In the genomic region with DNA sequence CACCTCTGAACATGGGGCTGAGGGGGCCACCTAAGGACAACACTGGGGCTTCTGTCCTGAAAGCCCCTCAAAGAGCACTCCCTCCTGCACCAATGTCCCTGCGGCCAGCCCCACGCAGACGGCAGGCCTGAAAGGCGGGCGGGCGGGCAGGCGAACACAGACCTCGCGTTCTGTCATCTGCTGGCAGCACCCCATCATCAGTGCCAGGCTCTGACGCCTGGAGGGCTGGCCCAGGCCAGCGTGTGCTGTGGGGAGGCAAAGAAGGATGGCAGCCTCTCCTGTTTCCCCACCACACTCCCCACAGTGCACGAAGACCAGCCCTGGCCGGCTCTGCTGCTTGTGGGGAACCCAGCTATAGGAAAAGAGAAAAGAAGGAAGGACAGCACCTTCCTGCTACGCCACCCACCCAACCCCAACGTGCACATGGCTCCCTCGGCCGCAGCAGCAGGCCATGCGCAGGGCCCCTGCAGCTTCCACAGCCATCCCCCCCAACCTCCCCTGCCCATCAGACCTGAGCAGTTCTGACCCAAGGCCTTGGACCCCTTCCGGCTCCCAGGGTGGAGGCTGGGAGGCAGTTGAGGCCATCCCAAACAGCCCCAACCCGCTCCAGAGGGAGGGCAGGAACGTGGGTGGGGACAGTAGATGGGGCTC, we compare ENCODE assay signal across 15 cellular contexts. TPM values are rescaled to one million over a fixed set of nuclear protein-coding genes. Genes with fewer than 3 reads are reported as not detected.
DNase-seq lines count a peak whose midpoint lies in the region; ATAC-seq lines count a peak whose summit lies in the region.
"Had no signal": no experiment of that assay in that cellular context is flagged by ENCODE, and none has a peak within 500 bp of the region (broad histone marks: within the 10 kb centered on the region; RNA-seq: fewer than 3 reads in every experiment).

No MANE protein-coding gene starts in this region.

- H3K36me3 Mint-ChIP-seq in T-helper 2 cell treated with Interferon-gamma antibody and Interleukin-4, amounts not matched to agents 5 μg/mL and 100 μg/mL, for 36 hours (ENCODE audit: low read depth) = peaks cover 25% of the 10 kb centered on the region
- H3K36me3 Mint-ChIP-seq in T-cell = peaks cover 15% of the 10 kb centered on the region
- H3K36me3 Mint-ChIP-seq in stimulated activated naive B cell treated with anti-CD40 and anti-IgM and Interleukin-4, amounts not matched to agents 10 μg/mL and 1 μg/mL and 100 μg/mL, for 72 hours = peaks cover 8 to 22% of the 10 kb centered on the region in 2 donors

- POLR2A ChIA-PET in T-cell (lab: Charles Lee) = interaction anchor here (0.5 to 1.0 kb wide), 2 partner anchors 32 to 273 kb away, joined by 3 to 5 read pairs; no protein-coding TSS in a partner anchor

- peak overlapping the region; percentile 90 for H3K27ac Mint-ChIP-seq in T-helper 2 cell treated with Interferon-gamma antibody and Interleukin-4, amounts not matched to agents 5 μg/mL and 100 μg/mL, for 36 hours
- peak overlapping the region; percentile 97 to 98 for H3K27ac Mint-ChIP-seq in T-cell
- H3K27ac Mint-ChIP-seq in stimulated activated naive B cell treated with anti-CD40 and anti-IgM and Interleukin-4, amounts not matched to agents 10 μg/mL and 1 μg/mL and 100 μg/mL, for 72 hours = peak overlapping the region; percentile 92

- H3K27me3 Mint-ChIP-seq in T-helper 2 cell treated with Interferon-gamma antibody and Interleukin-4, amounts not matched to agents 5 μg/mL and 100 μg/mL, for 36 hours (ENCODE audit: low read depth) = no peaks in the 10 kb centered on the region
- no peaks in the 10 kb centered on the region for H3K27me3 Mint-ChIP-seq in T-cell
- H3K27me3 Mint-ChIP-seq in stimulated activated naive B cell treated with anti-CD40 and anti-IgM and Interleukin-4, amounts not matched to agents 10 μg/mL and 1 μg/mL and 100 μg/mL, for 72 hours = no peaks in the 10 kb centered on the region

- no peaks in the 10 kb centered on the region for H3K9me3 Mint-ChIP-seq in T-helper 2 cell treated with Interferon-gamma antibody and Interleukin-4, amounts not matched to agents 5 μg/mL and 100 μg/mL, for 36 hours
- no peaks in the 10 kb centered on the region for H3K9me3 Mint-ChIP-seq in T-cell
- H3K9me3 Mint-ChIP-seq in stimulated activated naive B cell treated with anti-CD40 and anti-IgM and Interleukin-4, amounts not matched to agents 10 μg/mL and 1 μg/mL and 100 μg/mL, for 72 hours = no peaks in the 10 kb centered on the region

- peaks cover 40% of the 10 kb centered on the region for H3K4me1 Mint-ChIP-seq in T-helper 2 cell treated with Interferon-gamma antibody and Interleukin-4, amounts not matched to agents 5 μg/mL and 100 μg/mL, for 36 hours (ENCODE audit: low read depth)
- peaks cover 71 to 73% (median 71%) of the 10 kb centered on the region in 3 donors for H3K4me1 Mint-ChIP-seq in T-cell
- peaks cover 68 to 82% of the 10 kb centered on the region in 2 donors for H3K4me1 Mint-ChIP-seq in stimulated activated naive B cell treated with anti-CD40 and anti-IgM and Interleukin-4, amounts not matched to agents 10 μg/mL and 1 μg/mL and 100 μg/mL, for 72 hours

- H3K4me3 Mint-ChIP-seq in T-helper 2 cell treated with Interferon-gamma antibody and Interleukin-4, amounts not matched to agents 5 μg/mL and 100 μg/mL, for 36 hours = peak overlapping the region; percentile 79
- peak overlapping the region; percentile 72 to 91 (median 75) for H3K4me3 Mint-ChIP-seq in T-cell
- H3K4me3 Mint-ChIP-seq in stimulated activated naive B cell treated with anti-CD40 and anti-IgM and Interleukin-4, amounts not matched to agents 10 μg/mL and 1 μg/mL and 100 μg/mL, for 72 hours = peak overlapping the region; percentile 65 to 80

- ATAC-seq in T-cell (replicated peaks in 1 of 4) = no peak
- no peak for ATAC-seq in stimulated activated naive B cell treated with anti-CD40 and anti-IgM and Interleukin-4, amounts not matched to agents 10 μg/mL and 1 μg/mL and 100 μg/mL, for 72 hours (replicated peaks)
- no peak for ATAC-seq in HG03521 (IDR thresholded peaks at IDR 0.05; ENCODE audit: unreplicated experiment)
- no peak for ATAC-seq in HG02852 (IDR thresholded peaks at IDR 0.05; ENCODE audit: unreplicated experiment)
- ATAC-seq: pancreas had no signal

- CTCF ChIA-PET in T-cell (lab: Charles Lee) = interaction anchor here in 1 of 2 donors (0.6 kb wide), 1 partner anchor 149 kb away, joined by 5 read pairs; no protein-coding TSS in a partner anchor

- no peak for DNase-seq in T-helper 2 cell treated with Interferon-gamma antibody and Interleukin-4, amounts not matched to agents 5 μg/mL and 100 μg/mL, for 36 hours (ENCODE audit: low spot score)
- DNase-seq in T-helper 2 cell = no peak
- DNase-seq in T-cell = no peak
- peak; percentile 87 for DNase-seq in globus pallidus (ENCODE audit: low spot score)
- DNase-seq in stimulated activated naive B cell treated with anti-CD40 and anti-IgM and Interleukin-4, amounts not matched to agents 10 μg/mL and 1 μg/mL and 100 μg/mL, for 72 hours = no peak
- no peak for DNase-seq in NCI-H2107 (lab: John Stamatoyannopoulos, UW)
- DNase-seq: 8988T; activated effector memory CD4-positive, alpha-beta T cell treated with Interleukin-2 at 50 U/mL for 16 hours; effector CD4-positive, alpha-beta T cell; NCI-H1105 treated with DMSO at 0.1 percent for 48 hours; NCI-H82; T1000 had no signal

RNA-seq across cellular contexts. Expression of gene SBF1, which starts 3.5 kb away (rescaled TPM):
- 100 to 1,000 TPM; 193 to 318 (median 308) TPM for total RNA-seq in T-cell

RNA-seq across cellular contexts. Expression of gene ADM2, which starts 10.0 kb away (rescaled TPM):
- 10 to 100 TPM in 3 of 5 donors, 1 to 10 TPM in 2; 1.5 to 11.3 (median 10.7) TPM for total RNA-seq in T-cell

RNA-seq across cellular contexts. Expression of gene MIOX, which starts 15.3 kb away (rescaled TPM):
- under 1 TPM in 4 of 5 donors, not detected in 1; 0.36 to 0.70 (median 0.54) TPM for total RNA-seq in T-cell

RNA-seq across cellular contexts. Expression of gene LMF2, which starts 36.2 kb away (rescaled TPM):
- total RNA-seq in T-cell = 100 to 1,000 TPM in 4 of 5 donors, 10 to 100 TPM in 1; 90.5 to 188 (median 185) TPM

RNA-seq across cellular contexts. Expression of gene NCAPH2, which starts 36.7 kb away (rescaled TPM):
- total RNA-seq in T-cell = 100 to 1,000 TPM in 2 of 5 donors, 10 to 100 TPM in 3; 80.1 to 110 (median 94.6) TPM
